Comparison of ENCODE assay signal across 11 cellular contexts in genomic region chr19:17236831-17237543, GRCh38. TPM values are rescaled to one million over a fixed set of nuclear protein-coding genes. Genes with fewer than 3 reads are reported as not detected.
DNase-seq lines count a peak whose midpoint lies in the region; ATAC-seq, FAIRE-seq and TF ChIP-seq lines count a peak whose summit lies in the region.
"Had no signal": no experiment of that assay in that cellular context is flagged by ENCODE, and none has a peak within 500 bp of the region (broad histone marks: within the 10 kb centered on the region; RNA-seq: fewer than 3 reads in every experiment).

No MANE protein-coding gene starts in this region.

- H3K27me3 ChIP-seq in breast epithelium (no peaks in the 10 kb centered on the region), Panc1 (ENCODE audit: control insufficient read depth, insufficient read depth, low read length) (no peaks in the 10 kb centered on the region), liver (ENCODE audit: control insufficient read depth in 4 of 4, insufficient read depth in 4 of 4, low read length in 3 of 4) (no peaks in the 10 kb centered on the region), transverse colon (no peaks in the 10 kb centered on the region)

- H3K9me3 Mint-ChIP-seq in MCF 10A (ENCODE audit: unreplicated experiment): no peaks in the 10 kb centered on the region
- H3K9me3 Mint-ChIP-seq: CD8-positive, alpha-beta T cell had no signal

- no peak overlapping the region for H3K4me3 ChIP-seq in breast epithelium
- H3K4me3 ChIP-seq in Panc1 (ENCODE audit: low read depth in 2 of 2, low read length in 2 of 2): no peak overlapping the region
- H3K4me3 ChIP-seq in liver (ENCODE audit: low read depth in 1 of 3, low read length in 3 of 3): no peak overlapping the region
- no peak overlapping the region for H3K4me3 ChIP-seq in transverse colon

- H3K36me3 ChIP-seq in breast epithelium (no peaks in the 10 kb centered on the region), Panc1 (ENCODE audit: control insufficient read depth, insufficient read depth, low read length) (peaks cover 7% of the 10 kb centered on the region), liver (ENCODE audit: control insufficient read depth in 4 of 4, insufficient read depth in 3 of 4, low read depth in 1 of 4, low read length in 3 of 4) (peaks cover 7 to 16% (median 13%) of the 10 kb centered on the region in 4 donors), transverse colon (peaks cover 0 to 11% (median 2%) of the 10 kb centered on the region in 4 donors)

- no peak for TF ChIP-seq EP300 in transverse colon (IDR thresholded peaks at IDR 0.05; ENCODE audit: low read depth)

- TF ChIP-seq CTCF in breast epithelium (IDR thresholded peaks at IDR 0.05) (no peak), MCF 10A (IDR thresholded peaks at IDR 0.05; ENCODE audit: unreplicated experiment) (no peak), Panc1 (IDR thresholded peaks at IDR 0.05) (no peak), liver (IDR thresholded peaks at IDR 0.05; ENCODE audit: low read depth, low read length, missing input control) (no peak), transverse colon (IDR thresholded peaks at IDR 0.05) (no peak)

- H3K27ac Mint-ChIP-seq in MCF 10A (ENCODE audit: low read depth, unreplicated experiment): no peak overlapping the region
- H3K27ac Mint-ChIP-seq: CD8-positive, alpha-beta T cell had no signal

- no peaks in the 10 kb centered on the region for H3K27me3 Mint-ChIP-seq in MCF 10A (ENCODE audit: insufficient read depth, unreplicated experiment)

- DNase-seq in breast epithelium (ENCODE audit: low spot score in 2 of 2) (no peak), MCF 10A (ENCODE audit: unreplicated experiment) (no peak), Panc1 (ENCODE audit: low read depth, low spot score) (no peak), transverse colon (no peak), NCI-H446 (lab: John Stamatoyannopoulos, UW) (no peak), DMS153 (lab: John Stamatoyannopoulos, UW) (no peak), RCC 7860 (ENCODE audit: low spot score) (no peak)
- DNase-seq: activated gamma-delta T cell treated with Interleukin-2 at 50 U/mL for 16 hours; CD8-positive, alpha-beta T cell; MV-4-11 had no signal

- H3K4me1 ChIP-seq in breast epithelium: peaks cover 0 to 7% of the 10 kb centered on the region in 2 donors
- peaks cover 47% of the 10 kb centered on the region for H3K4me1 ChIP-seq in Panc1 (ENCODE audit: control insufficient read depth, insufficient read depth, low read length)
- peaks cover 25 to 67% (median 52%) of the 10 kb centered on the region in 4 donors for H3K4me1 ChIP-seq in liver (ENCODE audit: control insufficient read depth in 4 of 4, insufficient read depth in 4 of 4, low read length in 3 of 4)
- peaks cover 19 to 73% (median 51%) of the 10 kb centered on the region in 4 donors for H3K4me1 ChIP-seq in transverse colon

- in situ Hi-C loops in Panc1 (cut with HindIII; ENCODE audit: low pct_unique_long_range_greater_than_20kb, low sequenced_read_pairs): no loop called here
- in situ Hi-C loops in transverse colon (cut with MboI; ENCODE audit: low pct_ligation_motif_present in 1 of 4, low pct_unique_long_range_greater_than_20kb in 1 of 4, low sequenced_read_pairs in 3 of 4): no loop called here

- intact Hi-C loops in breast epithelium (cut with DNase I; ENCODE audit: low total_unique reads) (no loop called here), MCF 10A (cut with micrococcal nuclease) (no loop called here), Panc1 (cut with micrococcal nuclease; ENCODE audit: unreplicated experiment) (no loop called here), transverse colon (cut with DNase I; ENCODE audit: low total_unique reads) (no loop called here)

- peaks cover 63% of the 10 kb centered on the region for H3K36me3 Mint-ChIP-seq in MCF 10A (ENCODE audit: insufficient read depth, unreplicated experiment)
- H3K36me3 Mint-ChIP-seq: CD8-positive, alpha-beta T cell had no signal

- no peak overlapping the region for H3K9ac ChIP-seq in liver (ENCODE audit: low read depth in 1 of 2, low read length in 2 of 2)

- H3K9me3 ChIP-seq in breast epithelium: no peaks in the 10 kb centered on the region
- no peaks in the 10 kb centered on the region for H3K9me3 ChIP-seq in Panc1 (ENCODE audit: control insufficient read depth, insufficient read depth, low read depth, low read length)
- no peaks in the 10 kb centered on the region for H3K9me3 ChIP-seq in liver (ENCODE audit: control insufficient read depth in 4 of 4, low read length in 3 of 4)
- H3K9me3 ChIP-seq in transverse colon: no peaks in the 10 kb centered on the region

- peak overlapping the region; percentile 50 to 83 for H3K27ac ChIP-seq in breast epithelium
- peak overlapping the region; percentile 93 for H3K27ac ChIP-seq in Panc1 (ENCODE audit: low read length)
- H3K27ac ChIP-seq in liver (ENCODE audit: low read depth in 1 of 2, low read length in 2 of 2): peak overlapping the region; percentile 41 to 46
- H3K27ac ChIP-seq in transverse colon: peak overlapping the region; percentile 75 to 91 (median 85)

- FAIRE-seq in RCC 7860 (lab: Jason Lieb, UNC): no peak

- ATAC-seq in Panc1: peak; percentile 9; the same call in 1 of the 2 replicates
- ATAC-seq: CD8-positive, alpha-beta T cell had no signal

- WGBS in liver: 65% methylated on average over 18 of the region's 18 CpGs
- WGBS in transverse colon (ENCODE audit: low coverage in 1 of 2), 2 donors: 80 to 82% methylated on average over 1 to 18 of the region's 18 CpGs

- BruUV-seq in MCF 10A (replicated peaks; lab: Mats Ljungman, UMichigan) (no TSS peak), Panc1 (replicated peaks; lab: Mats Ljungman, UMichigan) (no TSS peak)

- TF ChIP-seq POLR2A in breast epithelium (IDR thresholded peaks at IDR 0.05) (no peak), transverse colon (IDR thresholded peaks at IDR 0.05) (no peak)

- no peak for TF ChIP-seq RAD21 in liver (IDR thresholded peaks at IDR 0.05)

- CTCF ChIA-PET in MCF 10A (lab: Yijun Ruan, JAX) (no interaction called here), Panc1 (lab: Charles Lee) (interaction anchor here (0.5 to 0.6 kb wide), 2 partner anchors 42 to 103 kb away, joined by 3 read pairs; no protein-coding TSS in a partner anchor)

- POLR2A ChIA-PET in MCF 10A (lab: Yijun Ruan, JAX): interaction anchor here (3.3 to 3.7 kb wide), 2 partner anchors 7 to 11 kb away, joined by 20 to 35 read pairs; partner anchors contain the start of genes NR2F6 and OCEL1
- POLR2A ChIA-PET in Panc1 (lab: Charles Lee): no interaction called here

- H3K4me1 Mint-ChIP-seq in MCF 10A (ENCODE audit: insufficient read depth, unreplicated experiment): peaks cover 9% of the 10 kb centered on the region

- no peak overlapping the region for H3K4me3 Mint-ChIP-seq in MCF 10A (ENCODE audit: unreplicated experiment)

TF ChIP-seq in liver, 16 proteins besides CTCF, POLR2A, EP300 and RAD21 (continues in another document):
- no peak for TF ChIP-seq JUND (IDR thresholded peaks at IDR 0.05)

RNA-seq across cellular contexts. Expression of gene NR2F6, which starts 8.7 kb away (rescaled TPM):
- total RNA-seq in breast epithelium (10 to 100 TPM; 23.2 to 52.4 (median 34.7) TPM), MCF 10A (2022) (32.8 and 36.3 TPM in 2 replicates), Panc1 (2021; ENCODE audit: unreplicated experiment) (173 TPM), liver (10 to 100 TPM; 52.2 to 86.1 TPM), transverse colon (100 to 1,000 TPM; 156 to 362 (median 206) TPM)
- 246 TPM for polyA plus RNA-seq in Panc1 (2012; ENCODE audit: insufficient read length)
- 10 to 100 TPM; 30.5 to 53.1 TPM for polyA plus RNA-seq in liver

RNA-seq across cellular contexts. Expression of gene OCEL1, which starts 11.0 kb away (rescaled TPM):
- total RNA-seq in breast epithelium (10 to 100 TPM in 1 of 3 donors, 1 to 10 TPM in 2; 8.8 to 13.8 (median 9.4) TPM), MCF 10A (2022) (13.7 and 14.3 TPM in 2 replicates), Panc1 (2021; ENCODE audit: unreplicated experiment) (37.1 TPM), liver (10 to 100 TPM in 1 of 2 donors, 1 to 10 TPM in 1; 4.9 to 10.5 TPM), transverse colon (10 to 100 TPM in 3 of 4 donors, 1 to 10 TPM in 1; 4.8 to 42.6 (median 29.9) TPM)
- 41.8 TPM for polyA plus RNA-seq in Panc1 (2012; ENCODE audit: insufficient read length)
- 10 to 100 TPM; 31.1 to 32.5 TPM for polyA plus RNA-seq in liver

RNA-seq across cellular contexts. Expression of gene USE1, which starts 21.8 kb away (rescaled TPM):
- total RNA-seq in breast epithelium (10 to 100 TPM; 15.5 to 29.0 (median 27.5) TPM), MCF 10A (2022) (29.9 and 47.9 TPM in 2 replicates), Panc1 (2021; ENCODE audit: unreplicated experiment) (26.2 TPM), liver (10 to 100 TPM in 1 of 2 donors, 1 to 10 TPM in 1; 9.6 to 13.6 TPM), transverse colon (10 to 100 TPM; 18.3 to 30.7 (median 24.5) TPM)
- polyA plus RNA-seq in Panc1 (2012; ENCODE audit: insufficient read length): 47.9 TPM
- polyA plus RNA-seq in liver: 10 to 100 TPM; 22.6 to 27.8 TPM

RNA-seq across cellular contexts. Expression of gene USHBP1, which starts 27.6 kb away (rescaled TPM):
- total RNA-seq in breast epithelium (1 to 10 TPM; 5.8 to 8.8 (median 7.0) TPM), MCF 10A (2022) (not detected in 2 replicates), Panc1 (2021; ENCODE audit: unreplicated experiment) (not detected), liver (1 to 10 TPM; 2.1 to 2.6 TPM), transverse colon (1 to 10 TPM in 1 of 4 donors, under 1 TPM in 2, not detected in 1; 0.79 to 1.2 (median 0.96) TPM)
- 0.39 TPM for polyA plus RNA-seq in Panc1 (2012; ENCODE audit: insufficient read length)
- 1 to 10 TPM; 1.2 to 1.6 TPM for polyA plus RNA-seq in liver
- total RNA-seq: CD8-positive, alpha-beta T cell had no signal

RNA-seq across cellular contexts. Expression of gene BABAM1, which starts 30.3 kb away (rescaled TPM):
- total RNA-seq in breast epithelium: 10 to 100 TPM; 48.5 to 65.6 (median 54.1) TPM
- total RNA-seq in MCF 10A (2022): 96.1 and 104 TPM in 2 replicates
- total RNA-seq in Panc1 (2021; ENCODE audit: unreplicated experiment): 79.5 TPM
- 119 TPM for polyA plus RNA-seq in Panc1 (2012; ENCODE audit: insufficient read length)
- total RNA-seq in liver: 10 to 100 TPM; 29.3 to 47.0 TPM
- 10 to 100 TPM; 31.3 to 35.7 TPM for polyA plus RNA-seq in liver
- 100 to 1,000 TPM in 1 of 4 donors, 10 to 100 TPM in 3; 56.2 to 364 (median 80.2) TPM for total RNA-seq in transverse colon
